Comparison of ENCODE assay signal across 26 cellular contexts in genomic region chr10:17710181-17710580, GRCh38. TPM values are rescaled to one million over a fixed set of nuclear protein-coding genes. Genes with fewer than 3 reads are reported as not detected.
"Had no signal": no experiment of that assay in that cellular context is flagged by ENCODE, and none has a peak within 500 bp of the region (broad histone marks: within the 10 kb centered on the region; RNA-seq: fewer than 3 reads in every experiment).

No MANE protein-coding gene starts in this region.

- H3K9me3 ChIP-seq: body of pancreas, sigmoid colon, spleen, thoracic aorta had no signal

- H3K27me3 Mint-ChIP-seq: activated naive CD4-positive, alpha-beta T cell treated with anti-CD3 and anti-CD28 coated beads, Interleukin-2, amount 50 U/mL, for 24 hours; type B pancreatic cell had no signal

- H3K79me2 ChIP-seq: hepatocyte, parathyroid adenoma had no signal

- H2AFZ ChIP-seq: hepatocyte, parathyroid adenoma had no signal

- H3K4me2 ChIP-seq: hepatocyte had no signal

- DNase-seq: activated CD4-positive, alpha-beta T cell treated with anti-CD3 and anti-CD28 coated beads for 4 hours; activated CD4-positive, alpha-beta T cell treated with anti-CD3 and anti-CD28 coated beads, Interleukin-2, amount 50 U/mL, for 48 hours; activated CD4-positive, CD25-positive, alpha-beta regulatory T cell; activated gamma-delta T cell treated with Interleukin-2 at 50 U/mL for 16 hours; anterior cingulate cortex; body of pancreas; central memory CD4-positive, alpha-beta T cell; dermis blood vessel endothelial cell; effector CD8-positive, alpha-beta T cell; foreskin melanocyte; glutamatergic neuron; immature natural killer cell; kidney glomerular epithelial cell; mesenchymal stem cell; nucleus accumbens; sigmoid colon; spleen; stimulated activated CD4-positive, alpha-beta T cell treated with anti-CD3 and anti-CD28 coated beads, Interleukin-4, amount 100 ng/mL, for 1 hour; stimulated activated naive CD4-positive, alpha-beta T cell treated with Interleukin-2 at 50 U/mL for 16 hours; T1000 had no signal

- ATAC-seq: body of pancreas had no signal

- H3K27me3 ChIP-seq: body of pancreas, hepatocyte, sigmoid colon, spleen had no signal

- H3K4me3 Mint-ChIP-seq: activated naive CD4-positive, alpha-beta T cell treated with anti-CD3 and anti-CD28 coated beads, Interleukin-2, amount 50 U/mL, for 24 hours; activated T-helper 1 cell treated with anti-CD3 and anti-CD28 coated beads, Interleukin-12 subunit alpha, Interleukin-12 subunit beta, Interleukin-2, Interleukin-4 antibody, amounts not matched to agents 30 ng/mL and 10 ng/mL and 1 ng/mL, durations not matched to agents 14 hours and 24 hours and 36 hours; immature natural killer cell; type B pancreatic cell had no signal

- H3K4me1 ChIP-seq: body of pancreas, parathyroid adenoma, spleen had no signal

- H3K4me1 Mint-ChIP-seq: activated naive CD4-positive, alpha-beta T cell treated with anti-CD3 and anti-CD28 coated beads, Interleukin-2, amount 50 U/mL, for 24 hours; immature natural killer cell had no signal

- H3K27ac Mint-ChIP-seq: activated naive CD4-positive, alpha-beta T cell treated with anti-CD3 and anti-CD28 coated beads, Interleukin-2, amount 50 U/mL, for 24 hours; activated T-helper 1 cell treated with anti-CD3 and anti-CD28 coated beads, Interleukin-12 subunit alpha, Interleukin-12 subunit beta, Interleukin-2, Interleukin-4 antibody, amounts not matched to agents 30 ng/mL and 10 ng/mL and 1 ng/mL, durations not matched to agents 14 hours and 24 hours and 36 hours; type B pancreatic cell had no signal

- H3K27ac ChIP-seq: body of pancreas, hepatocyte, parathyroid adenoma, sigmoid colon, spleen, thoracic aorta had no signal

- H3K9ac ChIP-seq: parathyroid adenoma had no signal

- H3K9me3 Mint-ChIP-seq: activated naive CD4-positive, alpha-beta T cell treated with anti-CD3 and anti-CD28 coated beads, Interleukin-2, amount 50 U/mL, for 24 hours; activated T-helper 1 cell treated with anti-CD3 and anti-CD28 coated beads, Interleukin-12 subunit alpha, Interleukin-12 subunit beta, Interleukin-2, Interleukin-4 antibody, amounts not matched to agents 30 ng/mL and 10 ng/mL and 1 ng/mL, durations not matched to agents 14 hours and 24 hours and 36 hours; immature natural killer cell; type B pancreatic cell had no signal

- H3K4me3 ChIP-seq: body of pancreas, hepatocyte, sigmoid colon, spleen, thoracic aorta had no signal

RNA-seq across cellular contexts. Expression of gene TMEM236, which starts 41.8 kb away (rescaled TPM):
- total RNA-seq: activated T-helper 1 cell treated with anti-CD3 and anti-CD28 coated beads, Interleukin-12 subunit alpha, Interleukin-12 subunit beta, Interleukin-2, Interleukin-4 antibody, amounts not matched to agents 30 ng/mL and 10 ng/mL and 1 ng/mL, durations not matched to agents 14 hours and 24 hours and 36 hours had no signal
